In the genomic region with DNA sequence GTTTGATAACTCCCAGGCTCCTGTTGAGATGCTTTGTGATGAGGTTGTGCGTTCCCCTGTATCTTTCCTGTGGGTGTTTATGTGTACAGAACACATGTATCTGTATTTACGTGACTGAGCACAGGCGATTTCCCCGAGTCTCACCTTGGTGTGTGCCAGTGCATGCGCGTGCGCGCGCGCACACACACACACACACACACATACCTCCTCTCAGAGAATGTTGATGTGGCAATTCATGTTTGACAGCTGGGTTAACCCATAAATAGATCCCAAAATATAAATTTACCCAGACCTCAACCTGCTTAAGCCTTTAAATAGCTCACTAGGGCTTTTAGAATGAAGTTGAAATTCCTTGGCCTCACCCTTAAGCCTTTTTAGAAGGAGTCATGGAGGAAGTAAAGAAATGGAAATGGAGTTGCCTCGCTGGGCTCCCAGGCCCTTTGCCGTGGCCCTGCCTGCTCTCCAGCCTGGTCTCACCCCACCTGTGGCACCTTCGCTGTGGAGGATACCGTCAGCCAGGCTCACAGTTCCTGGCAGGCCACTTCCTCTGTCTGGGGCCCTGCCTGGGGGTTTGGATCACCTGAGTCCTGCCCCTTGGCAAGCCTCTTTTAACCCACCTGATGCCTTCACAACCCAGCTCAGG, we compare ENCODE assay signal across 18 cellular contexts. TPM values are rescaled to one million over a fixed set of nuclear protein-coding genes. Genes with fewer than 3 reads are reported as not detected.
DNase-seq lines count a peak whose midpoint lies in the region; ATAC-seq, FAIRE-seq and TF ChIP-seq lines count a peak whose summit lies in the region.
"Had no signal": no experiment of that assay in that cellular context is flagged by ENCODE, and none has a peak within 500 bp of the region (broad histone marks: within the 10 kb centered on the region; RNA-seq: fewer than 3 reads in every experiment).

No MANE protein-coding gene starts in this region.

- WGBS in transverse colon (ENCODE audit: low coverage in 1 of 2), 2 donors = 81 to 86% methylated on average over 3 to 14 of the region's 14 CpGs

- H3K36me3 ChIP-seq in kidney (ENCODE audit: control insufficient read depth in 1 of 2, insufficient read depth in 2 of 2, low read length in 2 of 2) = no peaks in the 10 kb centered on the region
- no peaks in the 10 kb centered on the region for H3K36me3 ChIP-seq in transverse colon

- POLR2A ChIA-PET in WTC11 (lab: Charles Lee) = no interaction called here

- ATAC-seq in WTC11 (no peak), HG02852 (IDR thresholded peaks at IDR 0.05; ENCODE audit: unreplicated experiment) (no peak), GM18873 (IDR thresholded peaks at IDR 0.05; ENCODE audit: low FRiP score, unreplicated experiment) (no peak)
- ATAC-seq: Right ventricle myocardium inferior had no signal

- no peak for TF ChIP-seq EP300 in transverse colon (IDR thresholded peaks at IDR 0.05; ENCODE audit: low read depth)

- H3K4me3 Mint-ChIP-seq in WTC11 (no peak overlapping the region), nephron (no peak overlapping the region)
- H3K4me3 Mint-ChIP-seq: B cell; CD4-positive, alpha-beta T cell had no signal

- no peak for TF ChIP-seq POLR2A in transverse colon (IDR thresholded peaks at IDR 0.05)

- DNase-seq in WTC11 (ENCODE audit: low spot score) (no peak), kidney (no peak), transverse colon (peak; percentile 4)
- no peak for DNase-seq in stimulated activated CD8-positive, alpha-beta memory T cell treated with anti-CD3 and anti-CD28 coated beads, Interleukin-4, amount 100 ng/mL, for 48 hours
- DNase-seq: CD4-positive, alpha-beta T cell; DMS79 treated with DMSO at 0.1 percent for 48 hours; Karpas-422; MM.1S; NCI-H1105; NCI-H1694 treated with DMSO at 0.1 percent for 48 hours; NCI-H446 had no signal

- in situ Hi-C loops in transverse colon (cut with MboI; ENCODE audit: low pct_ligation_motif_present in 1 of 4, low pct_unique_long_range_greater_than_20kb in 1 of 4, low sequenced_read_pairs in 3 of 4) = no loop called here

- FAIRE-seq in kidney (lab: Jason Lieb, UNC) = no peak
- FAIRE-seq: G401.6, GM12892 had no signal

- H3K27me3 Mint-ChIP-seq in WTC11 (ENCODE audit: low read depth) (no peaks in the 10 kb centered on the region), nephron (ENCODE audit: low read depth) (no peaks in the 10 kb centered on the region)

- H3K9me3 ChIP-seq in kidney (ENCODE audit: control insufficient read depth in 1 of 2, low read length in 2 of 2) (no peaks in the 10 kb centered on the region), transverse colon (no peaks in the 10 kb centered on the region)

- H3K4me1 ChIP-seq in kidney (ENCODE audit: control insufficient read depth in 1 of 2, insufficient read depth in 1 of 2, low read depth in 1 of 2, low read length in 2 of 2) = peaks cover 42% of the 10 kb centered on the region in 2 donors
- peaks cover 28 to 70% (median 55%) of the 10 kb centered on the region in 4 donors for H3K4me1 ChIP-seq in transverse colon

- CTCF ChIA-PET in WTC11 (lab: Charles Lee) = interaction anchor here (0.5 to 1.8 kb wide), 19 partner anchors 8 to 232 kb away, joined by 3 to 9 read pairs (median 4); no protein-coding TSS in a partner anchor

- H3K4me1 Mint-ChIP-seq in WTC11 (peaks cover 50% of the 10 kb centered on the region), nephron (peaks cover 36% of the 10 kb centered on the region)
- H3K4me1 Mint-ChIP-seq: B cell had no signal

- H3K9ac ChIP-seq in kidney (ENCODE audit: low read length in 2 of 2) = no peak overlapping the region

- H3K9me3 Mint-ChIP-seq in WTC11 = peaks cover 16% of the 10 kb centered on the region
- no peaks in the 10 kb centered on the region for H3K9me3 Mint-ChIP-seq in nephron
- H3K9me3 Mint-ChIP-seq: CD4-positive, alpha-beta T cell had no signal

- H3K27ac ChIP-seq in kidney (ENCODE audit: low read depth in 2 of 2, low read length in 2 of 2) (peak overlapping the region; percentile 92 to 93), transverse colon (peak overlapping the region; percentile 82 to 92 (median 88))

- peak overlapping the region; percentile 67; the same call in 1 of the 2 replicates for H3K27ac Mint-ChIP-seq in WTC11
- peak overlapping the region in 2 of 3 experiments; percentile 63 to 65 for H3K27ac Mint-ChIP-seq in nephron
- H3K27ac Mint-ChIP-seq: B cell; CD4-positive, alpha-beta T cell had no signal

- peaks cover 24% of the 10 kb centered on the region for H3K36me3 Mint-ChIP-seq in WTC11
- peaks cover 6% of the 10 kb centered on the region for H3K36me3 Mint-ChIP-seq in nephron (ENCODE audit: low read depth)

- intact Hi-C loops in kidney (cut with DNase I) (no loop called here), transverse colon (cut with DNase I; ENCODE audit: low total_unique reads) (no loop called here)

- H3K27me3 ChIP-seq in transverse colon = no peaks in the 10 kb centered on the region

- no peak for TF ChIP-seq CTCF in WTC11 (IDR thresholded peaks at IDR 0.05)
- no peak for TF ChIP-seq CTCF in kidney (IDR thresholded peaks at IDR 0.05; ENCODE audit: borderline replicate concordance, extremely low read depth, insufficient read depth)
- no peak for TF ChIP-seq CTCF in nephron (IDR thresholded peaks at IDR 0.05; ENCODE audit: unreplicated experiment in 3 of 3)
- no peak for TF ChIP-seq CTCF in transverse colon (IDR thresholded peaks at IDR 0.05)

- H3K4me3 ChIP-seq in kidney (ENCODE audit: low read length in 2 of 2) = no peak overlapping the region
- H3K4me3 ChIP-seq in transverse colon = no peak overlapping the region

TF ChIP-seq in WTC11, 78 proteins besides CTCF, POLR2A, EP300 and RAD21:
- TF ChIP-seq ETV6 (CRISPR knock-in tag; IDR thresholded peaks at IDR 0.05) = no peak
- no peak for TF ChIP-seq NR2C2 (CRISPR knock-in tag; IDR thresholded peaks at IDR 0.05)
- TF ChIP-seq, protein P1, sequence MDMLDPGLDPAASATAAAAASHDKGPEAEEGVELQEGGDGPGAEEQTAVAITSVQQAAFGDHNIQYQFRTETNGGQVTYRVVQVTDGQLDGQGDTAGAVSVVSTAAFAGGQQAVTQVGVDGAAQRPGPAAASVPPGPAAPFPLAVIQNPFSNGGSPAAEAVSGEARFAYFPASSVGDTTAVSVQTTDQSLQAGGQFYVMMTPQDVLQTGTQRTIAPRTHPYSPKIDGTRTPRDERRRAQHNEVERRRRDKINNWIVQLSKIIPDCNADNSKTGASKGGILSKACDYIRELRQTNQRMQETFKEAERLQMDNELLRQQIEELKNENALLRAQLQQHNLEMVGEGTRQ (CRISPR knock-in tag; IDR thresholded peaks at IDR 0.05) = no peak
- TF ChIP-seq MXD4 (CRISPR knock-in tag; IDR thresholded peaks at IDR 0.05; ENCODE audit: borderline replicate concordance) = no peak
- TF ChIP-seq, protein P2, sequence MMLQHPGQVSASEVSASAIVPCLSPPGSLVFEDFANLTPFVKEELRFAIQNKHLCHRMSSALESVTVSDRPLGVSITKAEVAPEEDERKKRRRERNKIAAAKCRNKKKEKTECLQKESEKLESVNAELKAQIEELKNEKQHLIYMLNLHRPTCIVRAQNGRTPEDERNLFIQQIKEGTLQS (CRISPR knock-in tag; conservative IDR thresholded peaks at IDR 0.05) = no peak
- TF ChIP-seq, protein P3, sequence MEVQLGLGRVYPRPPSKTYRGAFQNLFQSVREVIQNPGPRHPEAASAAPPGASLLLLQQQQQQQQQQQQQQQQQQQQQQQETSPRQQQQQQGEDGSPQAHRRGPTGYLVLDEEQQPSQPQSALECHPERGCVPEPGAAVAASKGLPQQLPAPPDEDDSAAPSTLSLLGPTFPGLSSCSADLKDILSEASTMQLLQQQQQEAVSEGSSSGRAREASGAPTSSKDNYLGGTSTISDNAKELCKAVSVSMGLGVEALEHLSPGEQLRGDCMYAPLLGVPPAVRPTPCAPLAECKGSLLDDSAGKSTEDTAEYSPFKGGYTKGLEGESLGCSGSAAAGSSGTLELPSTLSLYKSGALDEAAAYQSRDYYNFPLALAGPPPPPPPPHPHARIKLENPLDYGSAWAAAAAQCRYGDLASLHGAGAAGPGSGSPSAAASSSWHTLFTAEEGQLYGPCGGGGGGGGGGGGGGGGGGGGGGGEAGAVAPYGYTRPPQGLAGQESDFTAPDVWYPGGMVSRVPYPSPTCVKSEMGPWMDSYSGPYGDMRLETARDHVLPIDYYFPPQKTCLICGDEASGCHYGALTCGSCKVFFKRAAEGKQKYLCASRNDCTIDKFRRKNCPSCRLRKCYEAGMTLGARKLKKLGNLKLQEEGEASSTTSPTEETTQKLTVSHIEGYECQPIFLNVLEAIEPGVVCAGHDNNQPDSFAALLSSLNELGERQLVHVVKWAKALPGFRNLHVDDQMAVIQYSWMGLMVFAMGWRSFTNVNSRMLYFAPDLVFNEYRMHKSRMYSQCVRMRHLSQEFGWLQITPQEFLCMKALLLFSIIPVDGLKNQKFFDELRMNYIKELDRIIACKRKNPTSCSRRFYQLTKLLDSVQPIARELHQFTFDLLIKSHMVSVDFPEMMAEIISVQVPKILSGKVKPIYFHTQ (CRISPR knock-in tag; IDR thresholded peaks at IDR 0.05) = no peak
- TF ChIP-seq FOXJ3 (CRISPR knock-in tag; IDR thresholded peaks at IDR 0.05; ENCODE audit: borderline replicate concordance) = no peak
- no peak for TF ChIP-seq ZNF416 (CRISPR knock-in tag; IDR thresholded peaks at IDR 0.05)

RNA-seq across cellular contexts. Expression of a gene that starts 20.3 kb away (rescaled TPM):
- total RNA-seq in WTC11 (2021) (46.2 to 49.3 TPM (median 49.1 TPM) in 3 replicates), kidney (44.5 TPM), transverse colon (10 to 100 TPM; 56.1 to 96.9 (median 71.2) TPM)
- polyA plus RNA-seq in kidney (ENCODE audit: insufficient read depth, low read depth, low replicate concordance) = 8.1 TPM
- total RNA-seq: B cell had no signal
